In the genomic region with DNA sequence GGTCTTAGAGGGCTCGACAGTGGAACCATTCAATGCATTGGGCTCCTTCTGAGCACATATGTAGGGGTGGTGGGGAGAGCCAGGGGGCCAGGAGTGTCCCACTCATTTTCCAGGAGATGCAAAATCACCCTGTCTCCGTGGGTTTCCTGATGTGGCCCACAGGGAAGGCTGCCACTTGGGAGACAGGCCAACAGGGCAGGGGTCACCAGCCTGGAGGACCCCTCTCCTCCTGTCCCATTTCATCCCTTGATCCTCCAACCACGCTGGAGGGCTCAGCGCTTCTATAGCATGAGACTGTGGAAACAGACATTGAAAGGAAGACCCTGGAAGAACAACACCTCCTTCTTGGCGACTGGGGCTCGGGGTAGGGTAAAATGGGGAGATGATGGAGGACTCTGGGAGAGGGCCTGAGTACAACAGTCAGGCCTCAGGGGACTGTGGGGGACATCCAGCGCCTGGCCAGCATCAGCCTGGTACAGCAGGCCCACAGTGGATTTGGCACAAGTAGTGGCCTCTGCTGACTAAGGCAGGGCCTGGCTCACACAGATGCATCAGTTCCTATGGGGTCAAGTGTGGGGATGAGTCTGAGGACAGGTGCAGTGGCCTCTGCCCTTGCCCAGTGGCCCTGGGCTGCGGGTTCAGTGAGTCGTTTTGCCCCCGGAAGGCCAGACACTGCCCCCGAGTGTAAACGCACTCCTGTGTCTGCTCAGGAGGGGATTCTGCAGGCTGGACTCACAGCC, we compare ENCODE assay signal across 24 cellular contexts.
"Had no signal": no experiment of that assay in that cellular context is flagged by ENCODE, and none has a peak within 500 bp of the region (broad histone marks: within the 10 kb centered on the region; RNA-seq: fewer than 3 reads in every experiment).

No MANE protein-coding gene starts in this region.

- H3K9me3 ChIP-seq: adrenal gland, body of pancreas, heart right ventricle, mucosa of descending colon, right atrium auricular region, thoracic aorta, upper lobe of left lung had no signal

- H3K36me3 ChIP-seq: adrenal gland, heart right ventricle, right atrium auricular region, thoracic aorta, upper lobe of left lung had no signal

- H3K9me3 Mint-ChIP-seq: activated CD4-positive, alpha-beta T cell treated with anti-CD3 and anti-CD28 coated beads, Interleukin-2, amount 10 ng/mL, durations not matched to agents 24 days and 14 days; activated CD8-positive, alpha-beta T cell treated with anti-CD3 and anti-CD28 coated beads for 36 hours; activated naive CD8-positive, alpha-beta T cell treated with anti-CD3 and anti-CD28 coated beads for 36 hours; activated T-helper 1 cell treated with anti-CD3 and anti-CD28 coated beads, Interleukin-12 subunit alpha, Interleukin-12 subunit beta, Interleukin-2, Interleukin-4 antibody, amounts not matched to agents 30 ng/mL and 10 ng/mL and 1 ng/mL, durations not matched to agents 14 hours and 24 hours and 36 hours had no signal

- H3K4me1 ChIP-seq: adrenal gland, body of pancreas, heart right ventricle, parathyroid adenoma, right atrium auricular region, upper lobe of left lung had no signal

- H3K27ac ChIP-seq: adrenal gland, body of pancreas, heart right ventricle, parathyroid adenoma, right atrium auricular region, thoracic aorta, upper lobe of left lung had no signal

- H3K4me1 Mint-ChIP-seq: activated CD4-positive, alpha-beta T cell treated with anti-CD3 and anti-CD28 coated beads, Interleukin-2, amount 10 ng/mL, durations not matched to agents 24 days and 14 days; activated naive CD8-positive, alpha-beta T cell treated with anti-CD3 and anti-CD28 coated beads for 36 hours had no signal

- H3K27me3 ChIP-seq: adrenal gland, body of pancreas, heart right ventricle, right atrium auricular region, upper lobe of left lung had no signal

- H3K9ac ChIP-seq: parathyroid adenoma had no signal

- H3K4me3 ChIP-seq: adrenal gland, body of pancreas, heart right ventricle, mucosa of descending colon, right atrium auricular region, thoracic aorta, upper lobe of left lung had no signal

- H3K4me3 Mint-ChIP-seq: activated CD4-positive, alpha-beta T cell treated with anti-CD3 and anti-CD28 coated beads, Interleukin-2, amount 10 ng/mL, durations not matched to agents 24 days and 14 days; activated CD8-positive, alpha-beta T cell treated with anti-CD3 and anti-CD28 coated beads for 36 hours; activated naive CD4-positive, alpha-beta T cell treated with anti-CD3 and anti-CD28 coated beads for 36 hours; activated naive CD8-positive, alpha-beta T cell treated with anti-CD3 and anti-CD28 coated beads for 36 hours; activated T-helper 1 cell treated with anti-CD3 and anti-CD28 coated beads, Interleukin-12 subunit alpha, Interleukin-12 subunit beta, Interleukin-2, Interleukin-4 antibody, amounts not matched to agents 30 ng/mL and 10 ng/mL and 1 ng/mL, durations not matched to agents 14 hours and 24 hours and 36 hours; natural killer cell treated with Interleukin-12 subunit alpha and Interleukin-12 subunit beta and Interleukin-15 and Interleukin-18, amount 100 ng/mL, for 72 hours had no signal

- H3K36me3 Mint-ChIP-seq: activated naive CD8-positive, alpha-beta T cell treated with anti-CD3 and anti-CD28 coated beads for 36 hours; natural killer cell treated with Interleukin-12 subunit alpha and Interleukin-12 subunit beta and Interleukin-15 and Interleukin-18, amount 100 ng/mL, for 72 hours had no signal

- H2AFZ ChIP-seq: parathyroid adenoma had no signal

- H3K27me3 Mint-ChIP-seq: activated CD4-positive, alpha-beta T cell treated with anti-CD3 and anti-CD28 coated beads, Interleukin-2, amount 10 ng/mL, durations not matched to agents 24 days and 14 days; activated naive CD8-positive, alpha-beta T cell treated with anti-CD3 and anti-CD28 coated beads for 36 hours had no signal

- H3K27ac Mint-ChIP-seq: activated CD4-positive, alpha-beta T cell treated with anti-CD3 and anti-CD28 coated beads, Interleukin-2, amount 10 ng/mL, durations not matched to agents 24 days and 14 days; activated CD8-positive, alpha-beta T cell treated with anti-CD3 and anti-CD28 coated beads for 36 hours; activated naive CD4-positive, alpha-beta T cell treated with anti-CD3 and anti-CD28 coated beads for 36 hours; activated naive CD8-positive, alpha-beta T cell treated with anti-CD3 and anti-CD28 coated beads for 36 hours; activated T-helper 1 cell treated with anti-CD3 and anti-CD28 coated beads, Interleukin-12 subunit alpha, Interleukin-12 subunit beta, Interleukin-2, Interleukin-4 antibody, amounts not matched to agents 30 ng/mL and 10 ng/mL and 1 ng/mL, durations not matched to agents 14 hours and 24 hours and 36 hours; natural killer cell treated with Interleukin-12 subunit alpha and Interleukin-12 subunit beta and Interleukin-15 and Interleukin-18, amount 100 ng/mL, for 72 hours had no signal

- DNase-seq: activated CD4-positive, alpha-beta T cell treated with anti-CD3 and anti-CD28 coated beads, Interleukin-2, amount 10 ng/mL, durations not matched to agents 24 days and 14 days; activated CD4-positive, CD25-positive, alpha-beta regulatory T cell treated with anti-CD3 and anti-CD28 coated beads, Interleukin-2, amount 50 U/mL, for 72 hours; activated CD8-positive, alpha-beta T cell treated with anti-CD3 and anti-CD28 coated beads for 36 hours; activated effector memory CD4-positive, alpha-beta T cell treated with anti-CD3 and anti-CD28 coated beads, Interleukin-2, amount 50 U/mL, for 16 hours; activated naive CD4-positive, alpha-beta T cell treated with anti-CD3 and anti-CD28 coated beads for 36 hours; activated naive CD8-positive, alpha-beta T cell treated with anti-CD3 and anti-CD28 coated beads for 36 hours; activated T-cell treated with anti-CD3 and anti-CD28 coated beads, Interleukin-2, amount 50 U/mL, for 1 hour; aorta; body of pancreas; foreskin fibroblast; heart right ventricle; left ventricle myocardium superior; mucosa of descending colon; nucleus accumbens; stimulated activated naive CD8-positive, alpha-beta T cell treated with anti-CD3 and anti-CD28 coated beads, Interleukin-15, Interleukin-2, amounts not matched to agents 100 U/mL and 50 U/mL, for 24 hours; T-helper 2 cell had no signal

- ATAC-seq: activated CD8-positive, alpha-beta T cell treated with anti-CD3 and anti-CD28 coated beads for 36 hours; body of pancreas; esophagus mucosa; left ventricle myocardium superior; mucosa of descending colon; natural killer cell treated with Interleukin-12 subunit alpha and Interleukin-12 subunit beta and Interleukin-15 and Interleukin-18, amount 100 ng/mL, for 72 hours; stimulated activated naive CD8-positive, alpha-beta T cell treated with anti-CD3 and anti-CD28 coated beads, Interleukin-15, Interleukin-2, amounts not matched to agents 100 U/mL and 50 U/mL, for 24 hours had no signal
